Comparison of ENCODE assay signal across 13 cellular contexts in genomic region chr5:123094919-123095693, GRCh38. TPM values are rescaled to one million over a fixed set of nuclear protein-coding genes. Genes with fewer than 3 reads are reported as not detected.
DNase-seq lines count a peak whose midpoint lies in the region; ATAC-seq and TF ChIP-seq lines count a peak whose summit lies in the region.
"Had no signal": no experiment of that assay in that cellular context is flagged by ENCODE, and none has a peak within 500 bp of the region (broad histone marks: within the 10 kb centered on the region; RNA-seq: fewer than 3 reads in every experiment).

No MANE protein-coding gene starts in this region.

- peaks cover 8% of the 10 kb centered on the region for H3K36me3 Mint-ChIP-seq in chondrocyte (ENCODE audit: low read depth)
- H3K36me3 Mint-ChIP-seq: CD4-positive, alpha-beta memory T cell; memory B cell had no signal

- H3K4me3 Mint-ChIP-seq in chondrocyte (ENCODE audit: unreplicated experiment), result no peak overlapping the region

- CTCF ChIA-PET in HEK293 (lab: Yijun Ruan, JAX), result no interaction called here

- POLR2A ChIA-PET in HEK293 (lab: Yijun Ruan, JAX), result no interaction called here

- peaks cover 98% of the 10 kb centered on the region for H3K27me3 ChIP-seq in skeletal muscle satellite cell (ENCODE audit: control insufficient read depth, insufficient read depth, low read length)

- H3K9me3 Mint-ChIP-seq in chondrocyte (ENCODE audit: low read depth), result no peaks in the 10 kb centered on the region
- H3K9me3 Mint-ChIP-seq: activated B cell treated with CpG ODN at 0.5 μM for 24 hours, memory B cell had no signal

- peaks cover 75% of the 10 kb centered on the region for H3K27me3 Mint-ChIP-seq in chondrocyte (ENCODE audit: low read depth)

- H3K27ac ChIP-seq in HEK293 (ENCODE audit: extremely low read depth, low read depth, low read length), result no peak overlapping the region
- H3K27ac ChIP-seq: SK-N-MC, suprapubic skin had no signal

- H3K9me3 ChIP-seq in HEK293 (ENCODE audit: control insufficient read depth, insufficient read depth, low read depth, low read length) (no peaks in the 10 kb centered on the region), skeletal muscle satellite cell (replicated peaks; ENCODE audit: low read length) (no peaks in the 10 kb centered on the region)
- H3K9me3 ChIP-seq: suprapubic skin had no signal

- H3K4me2 ChIP-seq in skeletal muscle satellite cell (ENCODE audit: low read length), result peak overlapping the region; percentile 29

- H3K4me3 ChIP-seq in HEK293 (ENCODE audit: low read depth, low read length) (no peak overlapping the region), skeletal muscle satellite cell (ENCODE audit: low read length) (no peak overlapping the region)
- H3K4me3 ChIP-seq: SK-N-MC, suprapubic skin had no signal

- peaks cover 19% of the 10 kb centered on the region for H3K4me1 Mint-ChIP-seq in chondrocyte (ENCODE audit: low read depth)

- no peak for DNase-seq in chondrocyte (ENCODE audit: low spot score)
- DNase-seq in left kidney (ENCODE audit: low read depth, low spot score), result peak; percentile 57
- no peak for DNase-seq in NCI-H82 treated with DMSO at 0.1 percent for 48 hours (lab: John Stamatoyannopoulos, UW; ENCODE audit: unreplicated experiment)
- DNase-seq in DMS153 (lab: John Stamatoyannopoulos, UW), result no peak
- no peak for DNase-seq in DMS79 (lab: John Stamatoyannopoulos, UW)
- DNase-seq: activated B cell treated with CpG ODN at 0.5 μM for 24 hours; CD4-positive, alpha-beta memory T cell had no signal

- H3K36me3 ChIP-seq in HEK293 (ENCODE audit: control insufficient read depth in 2 of 2, insufficient read depth in 1 of 2, low read length in 2 of 2), result peaks cover 0 to 17% of the 10 kb centered on the region in 2 experiments; a peak in 1 of 3 replicates
- H3K36me3 ChIP-seq in skeletal muscle satellite cell (ENCODE audit: insufficient read depth, low read length), result no peaks in the 10 kb centered on the region
- H3K36me3 ChIP-seq: suprapubic skin had no signal

- no peak overlapping the region for H3K9ac ChIP-seq in skeletal muscle satellite cell (ENCODE audit: low read depth, low read length)

- ATAC-seq in HG02938 (IDR thresholded peaks at IDR 0.05; ENCODE audit: unreplicated experiment), result no peak

- peaks cover 9% of the 10 kb centered on the region; the same call in 1 of the 2 replicates for H3K4me1 ChIP-seq in HEK293 (ENCODE audit: control insufficient read depth, insufficient read depth, low read length)
- peaks cover 15% of the 10 kb centered on the region for H3K4me1 ChIP-seq in skeletal muscle satellite cell (ENCODE audit: control insufficient read depth, insufficient read depth, low read length)

- no peak overlapping the region for H3K27ac Mint-ChIP-seq in chondrocyte (ENCODE audit: unreplicated experiment)
- H3K27ac Mint-ChIP-seq: activated B cell treated with CpG ODN at 0.5 μM for 24 hours; CD4-positive, alpha-beta memory T cell; memory B cell had no signal

- TF ChIP-seq CTCF in HEK293 (tag by site-specific recombination; IDR thresholded peaks at IDR 0.05), result no peak
- peak; percentile 61 for TF ChIP-seq CTCF in chondrocyte (IDR thresholded peaks at IDR 0.05)

TF ChIP-seq in HEK293, 187 proteins besides CTCF, POLR2A, EP300 and RAD21:
- TF ChIP-seq ZNF221 (tag by site-specific recombination; IDR thresholded peaks at IDR 0.05; ENCODE audit: borderline replicate concordance) (no peak), MEIS1 (CRISPR knock-in tag; IDR thresholded peaks at IDR 0.05; ENCODE audit: borderline replicate concordance) (no peak), ZFHX2 (tag by site-specific recombination; conservative IDR thresholded peaks at IDR 0.05) (0 out of 2 replicates have a peak, but pooled peaks have one; percentile 16), ZNF571 (tag by site-specific recombination; IDR thresholded peaks at IDR 0.05) (no peak), ZSCAN18 (tag by site-specific recombination; IDR thresholded peaks at IDR 0.05) (no peak), KLF1 (tag by site-specific recombination; IDR thresholded peaks at IDR 0.05) (no peak)

RNA-seq across cellular contexts. Expression of gene PRDM6, which starts 6.1 kb away (rescaled TPM):
- total RNA-seq in chondrocyte, result 0.49 to 0.89 TPM (median 0.70 TPM) in 3 replicates
- total RNA-seq in skeletal muscle satellite cell (2012; rRNA removed), result under 0.01 TPM in 2 replicates
- total RNA-seq: activated B cell treated with CpG ODN at 0.5 μM for 24 hours; CD4-positive, alpha-beta memory T cell had no signal

RNA-seq across cellular contexts. Expression of gene PPIC, which starts 58.6 kb away (rescaled TPM):
- total RNA-seq in chondrocyte, result 104 to 125 TPM (median 122 TPM) in 3 replicates
- 19.4 and 20.8 TPM in 2 replicates for total RNA-seq in skeletal muscle satellite cell (2012; rRNA removed)
- total RNA-seq: activated B cell treated with CpG ODN at 0.5 μM for 24 hours; CD4-positive, alpha-beta memory T cell had no signal
